19 cellular contexts compared by ENCODE assay signal in genomic region chr3:187610926-187611545, GRCh38. TPM values are rescaled to one million over a fixed set of nuclear protein-coding genes. Genes with fewer than 3 reads are reported as not detected.
A peak's percentile ranks its signal among the peaks of the same experiment; 100 is the strongest.
DNase-seq lines count a peak whose midpoint lies in the region; ATAC-seq and TF ChIP-seq lines count a peak whose summit lies in the region.
"Had no signal": no experiment of that assay in that cellular context is flagged by ENCODE, and none has a peak within 500 bp of the region (broad histone marks: within the 10 kb centered on the region; RNA-seq: fewer than 3 reads in every experiment).

No MANE protein-coding gene starts in this region.

- H3K27ac Mint-ChIP-seq in stimulated activated naive B cell treated with anti-CD40 and anti-IgM and Interleukin-4, amounts not matched to agents 10 μg/mL and 1 μg/mL and 100 μg/mL, for 72 hours = no peak overlapping the region
- H3K27ac Mint-ChIP-seq: natural killer cell treated with Interleukin-12 subunit alpha and Interleukin-12 subunit beta and Interleukin-15 and Interleukin-18, amount 100 ng/mL, for 72 hours had no signal

- no peak overlapping the region for H3K4me2 ChIP-seq in OCI-LY7 (ENCODE audit: low read length)

- H3K79me2 ChIP-seq in OCI-LY7 (ENCODE audit: insufficient read depth, low read depth, low read length) = no peaks in the 10 kb centered on the region

- POLR2A ChIA-PET in OCI-LY7 (lab: Charles Lee) = interaction anchor here (0.6 to 0.8 kb wide), 3 partner anchors 33 to 1331 kb away, joined by 3 to 4 read pairs (median 3); no protein-coding TSS in a partner anchor

- no peak for TF ChIP-seq CTCF in fibroblast of villous mesenchyme (IDR thresholded peaks at IDR 0.05; ENCODE audit: insufficient read depth, low read depth, low read length)
- no peak for TF ChIP-seq CTCF in retinal pigment epithelial cell (conservative IDR thresholded peaks at IDR 0.05; ENCODE audit: low read depth, low read length)
- TF ChIP-seq CTCF in OCI-LY7 (conservative IDR thresholded peaks at IDR 0.05; ENCODE audit: low read length) = no peak

- peaks cover 0 to 2% of the 10 kb centered on the region in 2 donors for H3K9me3 Mint-ChIP-seq in stimulated activated naive B cell treated with anti-CD40 and anti-IgM and Interleukin-4, amounts not matched to agents 10 μg/mL and 1 μg/mL and 100 μg/mL, for 72 hours
- H3K9me3 Mint-ChIP-seq: natural killer cell treated with Interleukin-12 subunit alpha and Interleukin-12 subunit beta and Interleukin-15 and Interleukin-18, amount 100 ng/mL, for 72 hours had no signal

- DNase-seq in AG20443 (ENCODE audit: low spot score) (peak; percentile 48), MG63 (peak; percentile 44), fibroblast of villous mesenchyme (ENCODE audit: low read depth) (peak; percentile 48), retinal pigment epithelial cell (ENCODE audit: low read depth) (peak; percentile 51), NCI-H2227 (lab: John Stamatoyannopoulos, UW; ENCODE audit: unreplicated experiment) (no peak), OCI-LY7 (ENCODE audit: low spot score) (no peak)
- no peak for DNase-seq in stimulated activated naive B cell treated with anti-CD40 and anti-IgM and Interleukin-4, amounts not matched to agents 10 μg/mL and 1 μg/mL and 100 μg/mL, for 72 hours
- DNase-seq: activated CD4-positive, alpha-beta T cell treated with anti-CD3 and anti-CD28 coated beads for 48 hours; activated effector memory CD4-positive, alpha-beta T cell treated with Interleukin-2 at 50 U/mL for 16 hours; adrenal gland; DND-41; HCEC 1CT; MV-4-11; NCI-H2029; NCI-H510A; posterior cingulate gyrus had no signal

- H3K27ac ChIP-seq in OCI-LY7 (ENCODE audit: low read depth, low read length, poor library complexity, severe bottlenecking) = no peak overlapping the region
- H3K27ac ChIP-seq: adrenal gland had no signal

- no peak for ATAC-seq in GM19023 (IDR thresholded peaks at IDR 0.05; ENCODE audit: unreplicated experiment)
- ATAC-seq in stimulated activated naive B cell treated with anti-CD40 and anti-IgM and Interleukin-4, amounts not matched to agents 10 μg/mL and 1 μg/mL and 100 μg/mL, for 72 hours (replicated peaks) = no peak

- no peaks in the 10 kb centered on the region for H3K4me1 Mint-ChIP-seq in stimulated activated naive B cell treated with anti-CD40 and anti-IgM and Interleukin-4, amounts not matched to agents 10 μg/mL and 1 μg/mL and 100 μg/mL, for 72 hours

- no peaks in the 10 kb centered on the region for H3K4me1 ChIP-seq in OCI-LY7 (ENCODE audit: insufficient read depth, low read length, poor library complexity, severe bottlenecking)
- H3K4me1 ChIP-seq: adrenal gland had no signal

- no peak overlapping the region for H2AFZ ChIP-seq in OCI-LY7 (ENCODE audit: low read length)

- H3K27me3 ChIP-seq in MG63 = peaks cover 8% of the 10 kb centered on the region
- H3K27me3 ChIP-seq: adrenal gland had no signal

- H3K36me3 ChIP-seq in MG63 (no peaks in the 10 kb centered on the region), OCI-LY7 (ENCODE audit: insufficient read depth, low read length) (no peaks in the 10 kb centered on the region)
- H3K36me3 ChIP-seq: adrenal gland had no signal

- H3K4me3 ChIP-seq in MG63 (no peak overlapping the region), fibroblast of villous mesenchyme (ENCODE audit: low read depth, low read length) (no peak overlapping the region), retinal pigment epithelial cell (ENCODE audit: low read length) (no peak overlapping the region), OCI-LY7 (ENCODE audit: low read depth, low read length, poor library complexity, severe bottlenecking) (no peak overlapping the region)
- H3K4me3 ChIP-seq: adrenal gland, lung had no signal

- no peaks in the 10 kb centered on the region for H3K36me3 Mint-ChIP-seq in stimulated activated naive B cell treated with anti-CD40 and anti-IgM and Interleukin-4, amounts not matched to agents 10 μg/mL and 1 μg/mL and 100 μg/mL, for 72 hours
- H3K36me3 Mint-ChIP-seq: natural killer cell treated with Interleukin-12 subunit alpha and Interleukin-12 subunit beta and Interleukin-15 and Interleukin-18, amount 100 ng/mL, for 72 hours had no signal

- H3K9me2 ChIP-seq in OCI-LY7 (ENCODE audit: insufficient read depth, low read length) = no peaks in the 10 kb centered on the region

- intact Hi-C loops in OCI-LY7 (cut with micrococcal nuclease; ENCODE audit: unreplicated experiment) = no loop called here

- H3K4me3 Mint-ChIP-seq in stimulated activated naive B cell treated with anti-CD40 and anti-IgM and Interleukin-4, amounts not matched to agents 10 μg/mL and 1 μg/mL and 100 μg/mL, for 72 hours = no peak overlapping the region
- H3K4me3 Mint-ChIP-seq: natural killer cell treated with Interleukin-12 subunit alpha and Interleukin-12 subunit beta and Interleukin-15 and Interleukin-18, amount 100 ng/mL, for 72 hours had no signal

- H3K27me3 Mint-ChIP-seq in stimulated activated naive B cell treated with anti-CD40 and anti-IgM and Interleukin-4, amounts not matched to agents 10 μg/mL and 1 μg/mL and 100 μg/mL, for 72 hours = peaks cover 42 to 48% of the 10 kb centered on the region in 2 donors

- no TSS peak for BruUV-seq in OCI-LY7 (replicated peaks; lab: Mats Ljungman, UMichigan)

- CTCF ChIA-PET in OCI-LY7 (lab: Charles Lee; ENCODE audit: unreplicated experiment) = no interaction called here

- H3K9me3 ChIP-seq in MG63 (peaks cover 9% of the 10 kb centered on the region; the same call in 1 of the 2 replicates), OCI-LY7 (ENCODE audit: low read length) (no peaks in the 10 kb centered on the region)
- H3K9me3 ChIP-seq: adrenal gland had no signal

- H4K20me1 ChIP-seq in OCI-LY7 (ENCODE audit: insufficient read depth, low read length) = no peaks in the 10 kb centered on the region

RNA-seq across cellular contexts. Expression of gene SST, which starts 59.2 kb away (rescaled TPM):
- total RNA-seq in MG63 (2014; rRNA removed; shearing (Covaris generic); ENCODE audit: low replicate concordance) = not detected in 2 replicates
- total RNA-seq in fibroblast of villous mesenchyme (not detected in 2 replicates), OCI-LY7 (2022) (not detected in 2 replicates)
- not detected in 2 replicates for total RNA-seq in OCI-LY7 (2014; rRNA removed; shearing (Covaris generic))
- total RNA-seq: natural killer cell treated with Interleukin-12 subunit alpha and Interleukin-12 subunit beta and Interleukin-15 and Interleukin-18, amount 100 ng/mL, for 72 hours had no signal

Comparison
In these comparisons a context has a peak if more than half of its experiments do, and no peak if none do; other contexts are left out.
1. DNase-seq: peak in AG20443 (single experiment), MG63 (single experiment), fibroblast of villous mesenchyme (single experiment) and retinal pigment epithelial cell (single experiment); none in NCI-H2227 (single experiment), stimulated activated naive B cell treated with anti-CD40 and anti-IgM and Interleukin-4, amounts not matched to agents 10 μg/mL and 1 μg/mL and 100 μg/mL, for 72 hours (single experiment) and OCI-LY7 (single experiment).